In the genomic region with DNA sequence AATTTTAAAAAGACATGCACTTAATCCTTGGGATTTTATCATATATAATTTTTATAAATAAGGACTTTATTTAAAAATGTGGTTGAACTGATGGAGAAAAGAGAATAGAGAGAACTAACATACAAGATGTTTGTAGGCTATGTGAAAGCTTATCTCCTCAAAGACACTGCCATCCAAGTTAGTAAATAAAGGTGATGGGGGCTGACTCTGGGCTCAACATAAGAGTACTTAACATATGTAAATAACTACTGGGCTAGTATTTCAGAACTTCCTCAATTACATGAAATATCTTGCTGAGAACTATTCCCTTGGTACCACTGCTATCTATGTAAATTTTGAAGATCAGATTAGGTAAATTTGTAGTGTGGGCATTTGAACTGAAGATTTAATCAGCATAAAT, we compare ENCODE assay signal across 20 cellular contexts.
"Had no signal": no experiment of that assay in that cellular context is flagged by ENCODE, and none has a peak within 500 bp of the region (broad histone marks: within the 10 kb centered on the region; RNA-seq: fewer than 3 reads in every experiment).

No MANE protein-coding gene starts in this region.

- H3K4me1 ChIP-seq: heart left ventricle, psoas muscle, spleen, stomach had no signal

- H3K27ac Mint-ChIP-seq: naive thymus-derived CD8-positive, alpha-beta T cell had no signal

- H3K27me3 ChIP-seq: dorsolateral prefrontal cortex, heart left ventricle, neutrophil, spleen, stomach had no signal

- H3K36me3 Mint-ChIP-seq: naive thymus-derived CD8-positive, alpha-beta T cell had no signal

- ATAC-seq: heart left ventricle; left lobe of liver; mucosa of descending colon; naive thymus-derived CD8-positive, alpha-beta T cell; psoas muscle; sciatic nerve had no signal

- H3K9me3 ChIP-seq: heart left ventricle, neutrophil, psoas muscle, stomach had no signal

- H3K4me3 ChIP-seq: dorsolateral prefrontal cortex, heart left ventricle, mucosa of descending colon, psoas muscle, spleen, stomach had no signal

- H3K4me3 Mint-ChIP-seq: naive thymus-derived CD8-positive, alpha-beta T cell had no signal

- DNase-seq: cortex of kidney; dorsolateral prefrontal cortex; effector CD8-positive, alpha-beta T cell; foreskin melanocyte; heart left ventricle; hypothalamus; islet precursor cell; mammary epithelial cell; mucosa of descending colon; naive thymus-derived CD8-positive, alpha-beta T cell; psoas muscle; spleen; stimulated activated CD4-positive, alpha-beta T cell treated with anti-CD3 and anti-CD28 coated beads, Interleukin-2, amount 100 ng/mL, for 24 hours; stimulated activated naive CD4-positive, alpha-beta T cell; stomach; substantia nigra; trophoblast cell had no signal

- H3K36me3 ChIP-seq: heart left ventricle, neutrophil, spleen, stomach had no signal

- H3K27ac ChIP-seq: dorsolateral prefrontal cortex, heart left ventricle, neutrophil, psoas muscle, spleen, stomach had no signal

- H3K27me3 Mint-ChIP-seq: naive thymus-derived CD8-positive, alpha-beta T cell had no signal

- H3K4me1 Mint-ChIP-seq: naive thymus-derived CD8-positive, alpha-beta T cell had no signal
